In genomic region chr12:119989619-119990381, GRCh38 we compare ENCODE assay signal across 8 cellular contexts. TPM values are rescaled to one million over a fixed set of nuclear protein-coding genes. Genes with fewer than 3 reads are reported as not detected.
DNase-seq lines count a peak whose midpoint lies in the region; ATAC-seq and TF ChIP-seq lines count a peak whose summit lies in the region.

No MANE protein-coding gene starts in this region.

- POLR2A ChIA-PET in CD8-positive, alpha-beta T cell (lab: Charles Lee) = interaction anchor here (0.6 to 3.5 kb wide), 22 partner anchors 9 to 303 kb away, joined by 3 to 35 read pairs (median 4); partner anchors contain the start of genes RAB35, RNU4-1 and RPLP0

- intact Hi-C loops in CD8-positive, alpha-beta T cell (cut with DNase I, micrococcal nuclease) = loop anchor here (1.0 to 10.0 kb wide), 13 partner anchors 18 to 323 kb away; partner anchors contain the start of genes CIT (in 1 of the 2), GCN1 (in 1 of the 2), PRKAB1 (in 1 of the 2) and RAB35 (in 1 of the 2)

- peak overlapping the region; percentile 88 for H3K4me3 Mint-ChIP-seq in CD8-positive, alpha-beta T cell

- CTCF ChIA-PET in CD8-positive, alpha-beta T cell (lab: Charles Lee) = interaction anchor here (0.8 to 3.0 kb wide), 10 partner anchors 9 to 127 kb away, joined by 3 to 19 read pairs (median 6); partner anchors contain the start of gene RAB35

- peak overlapping the region; percentile 58 for H3K27ac ChIP-seq in CD8-positive, alpha-beta T cell (ENCODE audit: low read depth, low read length)
- no peak overlapping the region for H3K27ac ChIP-seq in rectal smooth muscle tissue (ENCODE audit: low read depth, low read length)

- ATAC-seq in CD8-positive, alpha-beta T cell = no peak
- peak; percentile 35 for ATAC-seq in GM19455 (IDR thresholded peaks at IDR 0.05; ENCODE audit: unreplicated experiment)
- ATAC-seq in GM18873 (IDR thresholded peaks at IDR 0.05; ENCODE audit: low FRiP score, unreplicated experiment) = no peak

- H3K4me1 ChIP-seq in CD8-positive, alpha-beta T cell (ENCODE audit: insufficient read depth, low read length) = peaks cover 22% of the 10 kb centered on the region
- H3K4me1 ChIP-seq in rectal smooth muscle tissue (ENCODE audit: control insufficient read depth, insufficient read depth, low read length) = no peaks in the 10 kb centered on the region

- H3K4me3 ChIP-seq in CD8-positive, alpha-beta T cell (ENCODE audit: low read depth, low read length) = peak overlapping the region; percentile 54
- H3K4me3 ChIP-seq in rectal smooth muscle tissue (ENCODE audit: low read length) = peak overlapping the region; percentile 65

- peaks cover 30% of the 10 kb centered on the region for H3K36me3 Mint-ChIP-seq in CD8-positive, alpha-beta T cell

- DNase-seq in CD8-positive, alpha-beta T cell = peak; percentile 50 to 81 (median 65)
- peak; percentile 45 for DNase-seq in HT1080 (ENCODE audit: low read depth)
- peak; percentile 45 for DNase-seq in T-helper 22 cell (ENCODE audit: low read depth)
- DNase-seq in astrocyte of the hippocampus (ENCODE audit: low read depth, low spot score) = peak; percentile 94
- peak; percentile 63 for DNase-seq in hepatic stellate cell (ENCODE audit: low spot score)

- H3K9ac ChIP-seq in rectal smooth muscle tissue (ENCODE audit: low read length) = no peak overlapping the region

- H3K27me3 Mint-ChIP-seq in CD8-positive, alpha-beta T cell (ENCODE audit: low read depth) = no peaks in the 10 kb centered on the region

- peaks cover 36% of the 10 kb centered on the region for H3K4me1 Mint-ChIP-seq in CD8-positive, alpha-beta T cell (ENCODE audit: low read depth)

- no peaks in the 10 kb centered on the region for H3K9me3 Mint-ChIP-seq in CD8-positive, alpha-beta T cell

- no peaks in the 10 kb centered on the region for H3K27me3 ChIP-seq in CD8-positive, alpha-beta T cell (ENCODE audit: insufficient read depth, low read length)
- no peaks in the 10 kb centered on the region for H3K27me3 ChIP-seq in rectal smooth muscle tissue (ENCODE audit: control insufficient read depth, insufficient read depth, low read length)

- no peaks in the 10 kb centered on the region for H3K9me3 ChIP-seq in CD8-positive, alpha-beta T cell (ENCODE audit: low read length)

- no peak for TF ChIP-seq CTCF in CD8-positive, alpha-beta T cell (IDR thresholded peaks at IDR 0.05)

- H3K36me3 ChIP-seq in CD8-positive, alpha-beta T cell (ENCODE audit: insufficient read depth, low read length) = no peaks in the 10 kb centered on the region
- H3K36me3 ChIP-seq in rectal smooth muscle tissue (ENCODE audit: control insufficient read depth, insufficient read depth, low read length) = no peaks in the 10 kb centered on the region

- peak overlapping the region; percentile 83 for H3K27ac Mint-ChIP-seq in CD8-positive, alpha-beta T cell

RNA-seq across cellular contexts. Expression of gene BICDL1, which starts 0.8 kb away (rescaled TPM):
- 100 to 1,000 TPM; 138 to 154 TPM for total RNA-seq in CD8-positive, alpha-beta T cell
- not detected in 2 replicates for total RNA-seq in HT1080 (2014; rRNA removed; shearing (Covaris generic))
- polyA plus RNA-seq in HT1080 (2015; cell fraction: cytosol; rRNA removed) = 0.06 TPM in 1 of 2 replicates, not detected in the other
- not detected in 2 replicates for polyA plus RNA-seq in HT1080 (2015; cell fraction: nucleus; rRNA removed)

Comparison
In these comparisons a context has a peak if more than half of its experiments do, and no peak if none do; other contexts are left out.
1. RNA of gene BICDL1, which starts 0.8 kb away (total RNA-seq): 138 to 154 TPM in CD8-positive, alpha-beta T cell; not detected in HT1080; every median in the first group is over 100 times any median in the second.
2. Peak in every context shown above with its lines, with median percentiles within 50 percentile points of each other: DNase-seq.